9 cellular contexts compared by ENCODE assay signal in genomic region chr3:49902511-49903345, GRCh38. TPM values are rescaled to one million over a fixed set of nuclear protein-coding genes. Genes with fewer than 3 reads are reported as not detected.
DNase-seq lines count a peak whose midpoint lies in the region; ATAC-seq and TF ChIP-seq lines count a peak whose summit lies in the region.
"Had no signal": no experiment of that assay in that cellular context is flagged by ENCODE, and none has a peak within 500 bp of the region (broad histone marks: within the 10 kb centered on the region; RNA-seq: fewer than 3 reads in every experiment).

No MANE protein-coding gene starts in this region.

- intact Hi-C loops in HCT116 (cut with micrococcal nuclease) (no loop called here), breast epithelium (cut with DNase I; ENCODE audit: low total_unique reads) (no loop called here)

- H3K27ac ChIP-seq in HCT116 (ENCODE audit: low read depth, low read length) (peak overlapping the region; percentile 89), breast epithelium (peak overlapping the region; percentile 87 to 90), muscle layer of duodenum (ENCODE audit: low read length) (peak overlapping the region; percentile 23), mesenchymal stem cell (ENCODE audit: low read length, poor library complexity, severe bottlenecking) (no peak overlapping the region)

- BruUV-seq in HCT116 (replicated peaks; lab: Mats Ljungman, UMichigan) = no TSS peak

- no peak overlapping the region for H4K91ac ChIP-seq in mesenchymal stem cell (ENCODE audit: low read length)

- WGBS in mesenchymal stem cell = 96% methylated on average over 44 of the region's 44 CpGs

- H3K79me1 ChIP-seq in mesenchymal stem cell (replicated peaks; ENCODE audit: low read length, poor library complexity, severe bottlenecking) = no peaks in the 10 kb centered on the region

- H2BK120ac ChIP-seq in mesenchymal stem cell (ENCODE audit: low read depth, low read length) = no peak overlapping the region

- no peak overlapping the region for H2BK15ac ChIP-seq in mesenchymal stem cell (ENCODE audit: low read depth, poor library complexity, severe bottlenecking)

- no peaks in the 10 kb centered on the region for H3K9me2 ChIP-seq in HCT116 (ENCODE audit: insufficient read depth)

- H3K36me3 ChIP-seq in HCT116 (ENCODE audit: control insufficient read depth in 1 of 2, insufficient read depth in 2 of 2, low read length in 2 of 2) (peaks cover 5 to 13% of the 10 kb centered on the region in 2 experiments; a peak in 2 of 4 replicates), breast epithelium (no peaks in the 10 kb centered on the region), muscle layer of duodenum (ENCODE audit: control insufficient read depth in 1 of 2, insufficient read depth in 2 of 2, low read length in 2 of 2) (no peaks in the 10 kb centered on the region), mesenchymal stem cell (ENCODE audit: control insufficient read depth in 1 of 2, insufficient read depth in 2 of 2, low read depth in 1 of 2, low read length in 2 of 2) (no peaks in the 10 kb centered on the region)

- H3K14ac ChIP-seq in mesenchymal stem cell (ENCODE audit: low read length in 2 of 2) = no peak overlapping the region

- no peaks in the 10 kb centered on the region for H3K9me3 ChIP-seq in HCT116 (ENCODE audit: control insufficient read depth in 1 of 2, insufficient read depth in 1 of 2, low read depth in 1 of 2, low read length in 2 of 2)
- H3K9me3 ChIP-seq in breast epithelium = no peaks in the 10 kb centered on the region
- no peaks in the 10 kb centered on the region for H3K9me3 ChIP-seq in muscle layer of duodenum (ENCODE audit: control insufficient read depth in 1 of 2, low read length in 2 of 2)
- no peaks in the 10 kb centered on the region for H3K9me3 ChIP-seq in mesenchymal stem cell (ENCODE audit: control insufficient read depth, low read length)

- no peak overlapping the region for H3K4ac ChIP-seq in mesenchymal stem cell (ENCODE audit: low read depth in 1 of 2, low read length in 2 of 2)

- H2BK12ac ChIP-seq in mesenchymal stem cell (ENCODE audit: low read length in 2 of 2) = no peak overlapping the region

- no peak overlapping the region for H2BK5ac ChIP-seq in mesenchymal stem cell (ENCODE audit: low read depth, low read length, poor library complexity, severe bottlenecking)

- no peak overlapping the region for H3K18ac ChIP-seq in mesenchymal stem cell (ENCODE audit: low read depth in 1 of 2, low read length in 2 of 2)

- TF ChIP-seq CTCF in HCT116 (IDR thresholded peaks at IDR 0.05 in 2 of 3, conservative IDR thresholded peaks at IDR 0.05 in 1 of 3; ENCODE audit: borderline replicate concordance in 1 of 3, insufficient read depth in 1 of 3, low read depth in 2 of 3, low read length in 2 of 3) (no peak), breast epithelium (IDR thresholded peaks at IDR 0.05) (no peak)

- H4K20me1 ChIP-seq in HCT116 (ENCODE audit: insufficient read depth) = no peaks in the 10 kb centered on the region

- H4K8ac ChIP-seq in mesenchymal stem cell (ENCODE audit: low read length) = no peak overlapping the region

- POLR2A ChIA-PET in HCT116 (lab: Charles Lee) = interaction anchor here (0.9 to 5.5 kb wide), 3 partner anchors 21 to 27 kb away, joined by 3 to 43 read pairs (median 5); partner anchors contain the start of gene MON1A

- H2AFZ ChIP-seq in HCT116 (ENCODE audit: low read depth, low read length, poor library complexity, severe bottlenecking) = no peak overlapping the region
- H2AFZ ChIP-seq in mesenchymal stem cell (ENCODE audit: low read depth, low read length) = no peak overlapping the region

- ATAC-seq in HCT116 = no peak

- H3K4me3 ChIP-seq in HCT116 (replicated peaks in 1 of 2; ENCODE audit: low read depth in 1 of 2, low read length in 2 of 2) = peak overlapping the region; percentile 75 to 79
- H3K4me3 ChIP-seq in breast epithelium = peak overlapping the region in 2 of 3 donors; percentile 47 to 62
- peak overlapping the region; percentile 53 to 66 for H3K4me3 ChIP-seq in muscle layer of duodenum (ENCODE audit: low read depth in 1 of 2, low read length in 2 of 2)
- H3K4me3 ChIP-seq in mesenchymal stem cell (ENCODE audit: insufficient read depth in 1 of 2, low read depth in 1 of 2, low read length in 2 of 2) = no peak overlapping the region

- RAD21 ChIA-PET in HCT116 (lab: Charles Lee; ENCODE audit: low non-redundant PET in 1 of 2, low total read pairs in 2 of 2, uncharacterized antibody in 2 of 2, unreplicated experiment in 2 of 2) = no interaction called here

- H3K27me3 ChIP-seq in HCT116 (ENCODE audit: insufficient read depth, low read length) (no peaks in the 10 kb centered on the region), breast epithelium (no peaks in the 10 kb centered on the region), muscle layer of duodenum (ENCODE audit: low read depth, low read length) (no peaks in the 10 kb centered on the region), mesenchymal stem cell (ENCODE audit: control insufficient read depth in 1 of 2, insufficient read depth in 1 of 2, low read length in 2 of 2) (peaks cover 0 to 3% of the 10 kb centered on the region in 2 experiments)

- peaks cover 73% of the 10 kb centered on the region for H3K79me2 ChIP-seq in HCT116 (ENCODE audit: insufficient read depth, low read length)

- DNase-seq in HCT116 (ENCODE audit: low read depth, low spot score) = no peak
- no peak for DNase-seq in breast epithelium (ENCODE audit: low spot score in 2 of 2)
- DNase-seq in mesenchymal stem cell = no peak
- no peak for DNase-seq in DMS 273 (lab: John Stamatoyannopoulos, UW; ENCODE audit: unreplicated experiment)
- no peak for DNase-seq in HK-2 (ENCODE audit: unreplicated experiment)
- DNase-seq: NCI-H1694; stimulated activated CD4-positive, alpha-beta T cell treated with anti-CD3 and anti-CD28 coated beads, Interleukin-15, amount 100 ng/mL, for 24 hours had no signal

- H2AK5ac ChIP-seq in mesenchymal stem cell (ENCODE audit: low read length, severe bottlenecking) = no peak overlapping the region

- H3K4me2 ChIP-seq in HCT116 (ENCODE audit: low read length) (peak overlapping the region; percentile 97), mesenchymal stem cell (ENCODE audit: low read length, poor library complexity, severe bottlenecking) (no peak overlapping the region)

- TF ChIP-seq RAD21 in HCT116 (IDR thresholded peaks at IDR 0.05; ENCODE audit: low read depth) = no peak

- H3K23ac ChIP-seq in mesenchymal stem cell (ENCODE audit: low read length in 2 of 2) = no peak overlapping the region

- TF ChIP-seq POLR2A in HCT116 (IDR thresholded peaks at IDR 0.05; ENCODE audit: borderline replicate concordance, extremely low read depth, insufficient read depth, insufficient read length) (no peak), breast epithelium (IDR thresholded peaks at IDR 0.05) (no peak)

- H3K9ac ChIP-seq in HCT116 (ENCODE audit: low read length) = peak overlapping the region; percentile 96
- no peak overlapping the region for H3K9ac ChIP-seq in mesenchymal stem cell (ENCODE audit: low read length)

- CTCF ChIA-PET in HCT116 (lab: Charles Lee) = interaction anchor here (1.4 kb wide), 1 partner anchor 99 kb away, joined by 4 read pairs; the partner anchor contains the start of gene INKA1

- H3K4me1 ChIP-seq in HCT116 (ENCODE audit: control insufficient read depth in 1 of 2, insufficient read depth in 2 of 2, low read length in 2 of 2) (peaks cover 66 to 86% of the 10 kb centered on the region in 2 experiments), breast epithelium (peaks cover 6 to 8% of the 10 kb centered on the region in 2 donors), muscle layer of duodenum (ENCODE audit: control insufficient read depth in 1 of 2, insufficient read depth in 2 of 2, low read length in 2 of 2) (peaks cover 5 to 22% of the 10 kb centered on the region in 2 donors), mesenchymal stem cell (ENCODE audit: control insufficient read depth, insufficient read depth, low read depth, low read length) (peaks cover 19% of the 10 kb centered on the region)

TF ChIP-seq in HCT116, 20 proteins besides CTCF, POLR2A, EP300 and RAD21:
- TF ChIP-seq YY1 (IDR thresholded peaks at IDR 0.05; ENCODE audit: extremely low read depth, insufficient replicate concordance, low read depth, low read length) = no peak
TF ChIP-seq in HCT116: peak in this region for 0.

RNA-seq across cellular contexts. Expression of gene MST1R, which starts 0.9 kb away (rescaled TPM):
- total RNA-seq in HCT116 (2021; ENCODE audit: unreplicated experiment) = 113 TPM
- 114 and 117 TPM in 2 replicates for polyA plus RNA-seq in HCT116 (2012)
- 10 to 100 TPM in 1 of 3 donors, 1 to 10 TPM in 1, under 1 TPM in 1; 0.16 to 11.9 (median 7.5) TPM for total RNA-seq in breast epithelium
- 0.36 TPM for polyA plus RNA-seq in mesenchymal stem cell (2013, experiment 1 of 2)
- 0.12 TPM for polyA plus RNA-seq in mesenchymal stem cell (2013, experiment 2 of 2)

RNA-seq across cellular contexts. Expression of gene MON1A, which starts 26.9 kb away (rescaled TPM):
- total RNA-seq in HCT116 (2021; ENCODE audit: unreplicated experiment) (9.0 TPM), breast epithelium (10 to 100 TPM in 2 of 3 donors, 1 to 10 TPM in 1; 9.1 to 12.5 (median 11.3) TPM)
- polyA plus RNA-seq in HCT116 (2012) = 6.9 and 8.7 TPM in 2 replicates
- 8.5 TPM for polyA plus RNA-seq in mesenchymal stem cell (2013, experiment 1 of 2)
- polyA plus RNA-seq in mesenchymal stem cell (2013, experiment 2 of 2) = 9.1 TPM

RNA-seq across cellular contexts. Expression of gene CAMKV, which starts 33.0 kb away (rescaled TPM):
- total RNA-seq in HCT116 (2021; ENCODE audit: unreplicated experiment) (0.10 TPM), breast epithelium (1 to 10 TPM in 1 of 3 donors, not detected in 2; 1.5 TPM)
- polyA plus RNA-seq in HCT116 (2012) = 0.07 TPM in 1 of 2 replicates, not detected in the other
- 0.01 TPM for polyA plus RNA-seq in mesenchymal stem cell (2013, experiment 1 of 2)
- not detected for polyA plus RNA-seq in mesenchymal stem cell (2013, experiment 2 of 2)
- total RNA-seq: RPMI7951 had no signal

RNA-seq across cellular contexts. Expression of gene RBM6, which starts 37.2 kb away (rescaled TPM):
- 58.3 TPM for total RNA-seq in HCT116 (2021; ENCODE audit: unreplicated experiment)
- polyA plus RNA-seq in HCT116 (2012) = 28.5 and 29.8 TPM in 2 replicates
- total RNA-seq in breast epithelium = 100 to 1,000 TPM in 2 of 3 donors, 10 to 100 TPM in 1; 92.2 to 158 (median 154) TPM
- polyA plus RNA-seq in mesenchymal stem cell (2013, experiment 1 of 2) = 38.8 TPM
- polyA plus RNA-seq in mesenchymal stem cell (2013, experiment 2 of 2) = 40.7 TPM

RNA-seq across cellular contexts. Expression of gene TRAIP, which starts 46.4 kb away (rescaled TPM):
- total RNA-seq in HCT116 (2021; ENCODE audit: unreplicated experiment) = 25.5 TPM
- polyA plus RNA-seq in HCT116 (2012) = 21.9 and 24.7 TPM in 2 replicates
- total RNA-seq in breast epithelium = 1 to 10 TPM; 1.6 to 2.0 (median 1.9) TPM
- polyA plus RNA-seq in mesenchymal stem cell (2013, experiment 1 of 2) = 2.3 TPM
- polyA plus RNA-seq in mesenchymal stem cell (2013, experiment 2 of 2) = 1.8 TPM

Comparison
In these comparisons a context has a peak if more than half of its experiments do, and no peak if none do; other contexts are left out.
1. H3K4me3 ChIP-seq: peak in HCT116 (2 of 2), breast epithelium (2 of 3) and muscle layer of duodenum (2 of 2); none in mesenchymal stem cell (0 of 2).